19 cellular contexts compared by ENCODE assay signal in the genomic region with DNA sequence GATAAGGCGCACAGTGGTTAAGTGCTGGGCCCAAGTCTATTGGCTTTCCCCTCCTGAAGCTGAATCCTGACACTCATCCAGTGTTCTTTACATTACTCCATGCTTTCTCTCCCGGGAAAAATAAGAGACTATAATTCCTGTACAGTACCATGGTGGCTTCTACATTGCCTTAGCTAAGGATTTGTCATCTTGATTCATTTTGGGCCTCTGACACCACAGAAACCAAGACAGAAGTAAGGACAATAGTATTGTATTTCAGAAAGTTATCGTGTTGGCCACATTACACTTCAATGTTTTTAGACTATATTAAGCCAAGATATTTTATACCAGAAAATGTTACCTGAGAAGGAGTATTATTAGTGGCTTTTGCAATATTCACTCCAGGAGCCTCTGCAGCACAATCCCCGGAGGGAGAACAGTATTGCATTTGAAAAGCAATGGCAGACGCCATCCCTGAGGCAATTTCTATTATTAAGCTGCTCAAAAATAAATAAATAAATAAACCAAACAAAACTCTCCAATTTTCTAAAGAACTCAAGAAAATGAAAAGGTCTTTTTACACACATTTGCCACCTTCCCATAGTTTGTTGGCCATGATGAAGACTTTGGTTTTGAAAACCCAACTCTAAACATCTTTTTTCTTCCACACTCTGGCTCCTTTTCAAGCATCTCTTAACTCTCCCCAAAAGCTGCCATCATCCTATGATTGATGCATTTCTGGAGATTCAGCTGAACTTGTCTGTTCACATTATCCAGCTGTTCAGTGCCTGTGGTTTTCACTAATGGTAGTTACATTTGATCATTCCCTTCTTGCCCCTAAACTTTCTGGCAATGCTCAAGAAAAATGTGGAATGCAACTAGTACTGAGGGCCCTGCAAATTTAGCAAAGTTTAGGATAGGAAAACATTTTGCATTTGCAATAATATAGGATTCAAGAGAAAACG.
DNase-seq lines count a peak whose midpoint lies in the region; ATAC-seq and TF ChIP-seq lines count a peak whose summit lies in the region.
"Had no signal": no experiment of that assay in that cellular context is flagged by ENCODE, and none has a peak within 500 bp of the region (broad histone marks: within the 10 kb centered on the region; RNA-seq: fewer than 3 reads in every experiment).

No MANE protein-coding gene starts in this region.

- H3K4me1 ChIP-seq in fibroblast of lung (ENCODE audit: control insufficient read depth, extremely low read depth, insufficient read depth, low read length) (no peaks in the 10 kb centered on the region), psoas muscle (peaks cover 20% of the 10 kb centered on the region)
- H3K4me1 ChIP-seq: SJSA1 had no signal

- intact Hi-C loops in psoas muscle (cut with DNase I) = loop anchor here in 1 of 2 donors (5.0 kb wide), 1 partner anchor 85 kb away; no protein-coding TSS in a partner anchor
- intact Hi-C loops in posterior cingulate gyrus (cut with DNase I) = no loop called here

- H3K4me3 ChIP-seq in AG04450 (ENCODE audit: low read depth, low read length) (no peak overlapping the region), fibroblast of lung (replicated peaks in 1 of 4; ENCODE audit: control extremely low read depth in 1 of 4, insufficient read depth in 1 of 4, low read depth in 3 of 4, low read length in 4 of 4) (no peak overlapping the region), psoas muscle (no peak overlapping the region), WERI-Rb-1 (ENCODE audit: low read depth, low read length) (no peak overlapping the region)
- H3K4me3 ChIP-seq: SJSA1 had no signal

- CTCF ChIA-PET in AG04450 (lab: Charles Lee) = no interaction called here

- H3K9me3 ChIP-seq in AG04450 (ENCODE audit: control insufficient read depth, insufficient read depth, low read length) = no peaks in the 10 kb centered on the region
- no peaks in the 10 kb centered on the region for H3K9me3 ChIP-seq in fibroblast of lung (ENCODE audit: control insufficient read depth, insufficient read depth, low read depth, low read length)
- H3K9me3 ChIP-seq in psoas muscle = no peaks in the 10 kb centered on the region
- no peaks in the 10 kb centered on the region for H3K9me3 ChIP-seq in WERI-Rb-1 (ENCODE audit: severe bottlenecking)
- H3K9me3 ChIP-seq: SJSA1 had no signal

- no peaks in the 10 kb centered on the region for H3K36me3 ChIP-seq in fibroblast of lung (ENCODE audit: control insufficient read depth, insufficient read depth, low read length)
- no peaks in the 10 kb centered on the region for H3K36me3 ChIP-seq in psoas muscle (ENCODE audit: insufficient read depth in 1 of 2, low read depth in 1 of 2)
- H3K36me3 ChIP-seq in WERI-Rb-1 = no peaks in the 10 kb centered on the region
- H3K36me3 ChIP-seq: SJSA1 had no signal

- H4K20me1 ChIP-seq in fibroblast of lung (ENCODE audit: control insufficient read depth, extremely low read depth, insufficient read depth, low read length) = no peaks in the 10 kb centered on the region

- ATAC-seq in psoas muscle (peak; percentile 52 to 86 (median 80)), GM18909 (IDR thresholded peaks at IDR 0.05; ENCODE audit: poor library complexity, unreplicated experiment) (no peak), esophagus mucosa (no peak)
- ATAC-seq: HepG2 had no signal

- DNase-seq in AG04450 (ENCODE audit: low read depth, low spot score) (peak; percentile 33), NCI-H187 treated with DMSO at 0.1 percent for 48 hours (lab: John Stamatoyannopoulos, UW) (peak; percentile 51), fibroblast of lung (ENCODE audit: low read depth in 2 of 2) (peak; percentile 66 to 87), psoas muscle (no peak), WERI-Rb-1 (no peak), posterior cingulate gyrus (no peak)
- DNase-seq: H9, HFFc6, KG1, NCI-H1105, NCI-H2081, NCI-H446 treated with DMSO at 0.1 percent for 48 hours, NCI-H526 treated with DMSO at 0.1 percent for 48 hours, OCI-M1 had no signal

- TF ChIP-seq CTCF in AG04450 (IDR thresholded peaks at IDR 0.05; ENCODE audit: low read depth, low read length) (no peak), fibroblast of lung (conservative IDR thresholded peaks at IDR 0.05 in 1 of 2, IDR thresholded peaks at IDR 0.05 in 1 of 2; ENCODE audit: low read depth in 1 of 2, low read length in 2 of 2) (no peak), psoas muscle (IDR thresholded peaks at IDR 0.05) (no peak), WERI-Rb-1 (IDR thresholded peaks at IDR 0.05; ENCODE audit: low read depth, low read length) (no peak)

- 49 to 66% (median 52%) methylated on average over 6 of the region's 6 CpGs for WGBS in psoas muscle, 3 donors

- H3K4me2 ChIP-seq in fibroblast of lung (ENCODE audit: extremely low read depth, insufficient read depth, low read length) = no peak overlapping the region

- no peak overlapping the region for H2AFZ ChIP-seq in fibroblast of lung (ENCODE audit: low read length)

- no peak overlapping the region for H3K27ac ChIP-seq in AG04450 (ENCODE audit: low read depth, low read length)
- no peak overlapping the region for H3K27ac ChIP-seq in fibroblast of lung (ENCODE audit: insufficient read depth, low read length)
- peak overlapping the region; percentile 57 for H3K27ac ChIP-seq in psoas muscle
- no peak overlapping the region for H3K27ac ChIP-seq in WERI-Rb-1
- H3K27ac ChIP-seq: HL-60, SJSA1 had no signal

- no peak overlapping the region for H3K9ac ChIP-seq in fibroblast of lung (ENCODE audit: insufficient read depth, low read length)

- POLR2A ChIA-PET in AG04450 (lab: Yijun Ruan, JAX) = no interaction called here

- H3K27me3 ChIP-seq in AG04450 (ENCODE audit: control insufficient read depth, insufficient read depth, low read length) (peaks cover 4% of the 10 kb centered on the region), fibroblast of lung (ENCODE audit: control insufficient read depth, insufficient read depth, low read length) (no peaks in the 10 kb centered on the region), psoas muscle (ENCODE audit: insufficient read depth in 3 of 3, low read length in 2 of 3) (no peaks in the 10 kb centered on the region), WERI-Rb-1 (ENCODE audit: insufficient read depth, low read depth, severe bottlenecking) (no peaks in the 10 kb centered on the region)
- H3K27me3 ChIP-seq: SJSA1 had no signal

- H3K79me2 ChIP-seq in fibroblast of lung (ENCODE audit: control insufficient read depth, insufficient read depth, low read length) = no peaks in the 10 kb centered on the region

Comparison
In these comparisons a context has a peak if more than half of its experiments do, and no peak if none do; other contexts are left out.
1. DNase-seq: peak in AG04450 (single experiment), NCI-H187 treated with DMSO at 0.1 percent for 48 hours (single experiment) and fibroblast of lung (2 of 2); none in psoas muscle (0 of 2), WERI-Rb-1 (single experiment) and posterior cingulate gyrus (0 of 10).
2. ATAC-seq: peak in psoas muscle (4 of 4); none in GM18909 (single experiment) and esophagus mucosa (single experiment).